ENCODE assay signal across 8 cellular contexts in genomic region chr6:31580807-31581437, GRCh38. TPM values are rescaled to one million over a fixed set of nuclear protein-coding genes. Genes with fewer than 3 reads are reported as not detected.
DNase-seq lines count a peak whose midpoint lies in the region; ATAC-seq and TF ChIP-seq lines count a peak whose summit lies in the region.

No MANE protein-coding gene starts in this region.

- H3K4ac ChIP-seq in mesendoderm (ENCODE audit: low read depth, low read length), result peak overlapping the region; percentile 46

- H3K79me1 ChIP-seq in mesendoderm (ENCODE audit: low read length), result no peaks in the 10 kb centered on the region

- H3K9me3 ChIP-seq in AG04450 (ENCODE audit: control insufficient read depth, insufficient read depth, low read length), result no peaks in the 10 kb centered on the region; the same call in 1 of the 2 replicates
- no peaks in the 10 kb centered on the region for H3K9me3 ChIP-seq in effector memory CD4-positive, alpha-beta T cell (ENCODE audit: control insufficient read depth, low read length)

- peaks cover 70% of the 10 kb centered on the region for H3K4me1 ChIP-seq in effector memory CD4-positive, alpha-beta T cell (ENCODE audit: control insufficient read depth, insufficient read depth, low read length, poor library complexity, severe bottlenecking)
- peaks cover 5% of the 10 kb centered on the region for H3K4me1 ChIP-seq in mesendoderm (ENCODE audit: control insufficient read depth, low read depth, low read length)

- peaks cover 47% of the 10 kb centered on the region for H3K4me1 Mint-ChIP-seq in activated CD8-positive, alpha-beta T cell treated with anti-CD3 and anti-CD28 coated beads for 36 hours (ENCODE audit: low read depth)

- peak overlapping the region; percentile 62 for H2BK5ac ChIP-seq in mesendoderm (ENCODE audit: low read length)

- H3K4me3 Mint-ChIP-seq in activated CD8-positive, alpha-beta T cell treated with anti-CD3 and anti-CD28 coated beads for 36 hours, result peak overlapping the region; percentile 96

- H3K4me2 ChIP-seq in mesendoderm (ENCODE audit: low read length), result peak overlapping the region; percentile 94

- peak; percentile 42 for TF ChIP-seq POLR2A in GM18526 (IDR thresholded peaks at IDR 0.05; ENCODE audit: extremely low read depth, insufficient read length)

- peak overlapping the region; percentile 91 for H3K18ac ChIP-seq in mesendoderm (ENCODE audit: low read length)

- POLR2A ChIA-PET in AG04450 (lab: Yijun Ruan, JAX), result interaction anchor here (0.5 to 0.7 kb wide), 3 partner anchors 38 to 555 kb away, joined by 3 to 5 read pairs (median 3); partner anchors contain the start of gene ATF6B
- POLR2A ChIA-PET in activated CD8-positive, alpha-beta T cell treated with anti-CD3 and anti-CD28 coated beads for 36 hours (lab: Charles Lee), result interaction anchor here (0.7 to 35.7 kb wide), 13 partner anchors 3 to 811 kb away, joined by 3 to 1181 read pairs (median 4); partner anchors contain the start of genes ATP6V1G2, DDX39B, LST1 and LTA

- H2BK15ac ChIP-seq in mesendoderm (replicated peaks; ENCODE audit: low read depth), result no peak overlapping the region

- H3K27me3 Mint-ChIP-seq in activated CD8-positive, alpha-beta T cell treated with anti-CD3 and anti-CD28 coated beads for 36 hours, result no peaks in the 10 kb centered on the region

- H3K23ac ChIP-seq in mesendoderm (ENCODE audit: low read length), result peak overlapping the region; percentile 45

- no peaks in the 10 kb centered on the region for H3K9me3 Mint-ChIP-seq in activated CD8-positive, alpha-beta T cell treated with anti-CD3 and anti-CD28 coated beads for 36 hours

- WGBS in mesendoderm (ENCODE audit: extremely low coverage, insufficient coverage, low lambda C conversion rate), result no CpG with 5 or more reads among the region's 63 CpGs

- peaks cover 9% of the 10 kb centered on the region for H3K36me3 ChIP-seq in effector memory CD4-positive, alpha-beta T cell (ENCODE audit: control insufficient read depth, insufficient read depth, low read length)
- no peaks in the 10 kb centered on the region for H3K36me3 ChIP-seq in mesendoderm (ENCODE audit: control insufficient read depth, insufficient read depth, low read length)

- peak; percentile 87 for TF ChIP-seq CTCF in AG04450 (IDR thresholded peaks at IDR 0.05; ENCODE audit: low read depth, low read length)
- TF ChIP-seq CTCF in activated CD8-positive, alpha-beta T cell treated with anti-CD3 and anti-CD28 coated beads for 36 hours (IDR thresholded peaks at IDR 0.05), result peak; percentile 97

- no peak overlapping the region for H2BK120ac ChIP-seq in mesendoderm (ENCODE audit: low read depth, low read length)

- no peak overlapping the region for H2AK5ac ChIP-seq in mesendoderm (ENCODE audit: low read length)

- ATAC-seq in HG03378 (IDR thresholded peaks at IDR 0.05; ENCODE audit: unreplicated experiment), result peak; percentile 43
- peak; percentile 55 for ATAC-seq in activated CD8-positive, alpha-beta T cell treated with anti-CD3 and anti-CD28 coated beads for 36 hours

- no peaks in the 10 kb centered on the region for H3K79me2 ChIP-seq in mesendoderm (ENCODE audit: control insufficient read depth, insufficient read depth, low read length)

- H3K4me3 ChIP-seq in AG04450 (ENCODE audit: low read depth, low read length) (peak overlapping the region; percentile 86), mesendoderm (ENCODE audit: low read length) (peak overlapping the region; percentile 89)
- peak overlapping the region; percentile 91 for H3K4me3 ChIP-seq in effector memory CD4-positive, alpha-beta T cell (ENCODE audit: insufficient read depth, low read depth, low read length, poor library complexity, severe bottlenecking)

- peak; percentile 42 for DNase-seq in AG04450 (ENCODE audit: low read depth, low spot score)
- DNase-seq in NCI-H748 (lab: John Stamatoyannopoulos, UW; ENCODE audit: unreplicated experiment), result peak; percentile 89
- DNase-seq in activated CD8-positive, alpha-beta T cell treated with anti-CD3 and anti-CD28 coated beads for 36 hours, result peak; percentile 92
- peak; percentile 74 to 83 (median 75) for DNase-seq in effector memory CD4-positive, alpha-beta T cell
- DNase-seq in mesendoderm, result peak; percentile 91
- peak; percentile 80 for DNase-seq in stimulated activated CD8-positive, alpha-beta memory T cell treated with anti-CD3 and anti-CD28 coated beads, Interleukin-12 subunit alpha, Interleukin-12 subunit beta, amount 100 ng/mL, for 4 hours (ENCODE audit: low read depth)

- H4K5ac ChIP-seq in mesendoderm (ENCODE audit: low read length), result no peak overlapping the region

- H3K56ac ChIP-seq in mesendoderm (ENCODE audit: low read length), result peak overlapping the region; percentile 93

- peak overlapping the region; percentile 93 for H3K9ac ChIP-seq in mesendoderm (ENCODE audit: low read length)

- intact Hi-C loops in activated CD8-positive, alpha-beta T cell treated with anti-CD3 and anti-CD28 coated beads for 36 hours (cut with micrococcal nuclease), result loop anchor here (1.0 to 5.0 kb wide), 2 partner anchors 16 to 34 kb away; partner anchors contain the start of genes ATP6V1G2 and NFKBIL1

- H3K27ac ChIP-seq in AG04450 (ENCODE audit: low read depth, low read length) (peak overlapping the region; percentile 57), mesendoderm (ENCODE audit: low read depth, low read length) (peak overlapping the region; percentile 5)
- H3K27ac ChIP-seq in effector memory CD4-positive, alpha-beta T cell (ENCODE audit: insufficient read depth, low read length, poor library complexity, severe bottlenecking), result peak overlapping the region; percentile 95

- H3K27ac Mint-ChIP-seq in activated CD8-positive, alpha-beta T cell treated with anti-CD3 and anti-CD28 coated beads for 36 hours, result peak overlapping the region; percentile 98

- no peak overlapping the region for H4K8ac ChIP-seq in mesendoderm (ENCODE audit: low read depth, low read length)

- CTCF ChIA-PET in AG04450 (lab: Charles Lee), result interaction anchor here (0.9 to 9.5 kb wide), 17 partner anchors 9 to 40 kb away, joined by 3 to 132 read pairs (median 5); partner anchors contain the start of genes ATP6V1G2, DDX39B, NCR3 and NFKBIL1
- CTCF ChIA-PET in activated CD8-positive, alpha-beta T cell treated with anti-CD3 and anti-CD28 coated beads for 36 hours (lab: Charles Lee), result interaction anchor here (1.0 to 56.2 kb wide), 9 partner anchors 11 to 249 kb away, joined by 3 to 2542 read pairs (median 4); partner anchors contain the start of genes AIF1, APOM, ATP6V1G2 and DDX39B

- peaks cover 61% of the 10 kb centered on the region for H3K36me3 Mint-ChIP-seq in activated CD8-positive, alpha-beta T cell treated with anti-CD3 and anti-CD28 coated beads for 36 hours (ENCODE audit: low read depth)

- H3K27me3 ChIP-seq in AG04450 (ENCODE audit: control insufficient read depth, insufficient read depth, low read length) (peaks cover 5% of the 10 kb centered on the region), mesendoderm (ENCODE audit: insufficient read depth, low read length, poor library complexity) (no peaks in the 10 kb centered on the region)
- no peaks in the 10 kb centered on the region for H3K27me3 ChIP-seq in effector memory CD4-positive, alpha-beta T cell (replicated peaks; ENCODE audit: control insufficient read depth, insufficient read depth, low read length, poor library complexity, severe bottlenecking)

RNA-seq across cellular contexts. Expression of gene LTB, which starts 1.3 kb away (rescaled TPM):
- not detected in 2 replicates for polyA plus RNA-seq in AG04450 (2011; rRNA removed)
- polyA minus RNA-seq in AG04450 (2011; rRNA and poly(A)+ RNA removed), result not detected in 2 replicates
- 100 to 1,000 TPM; 368 to 375 TPM for total RNA-seq in activated CD8-positive, alpha-beta T cell treated with anti-CD3 and anti-CD28 coated beads for 36 hours
- 0.18 TPM for polyA plus RNA-seq in mesendoderm (2013, experiment 1 of 2)
- not detected for polyA plus RNA-seq in mesendoderm (2013, experiment 2 of 2)

RNA-seq across cellular contexts. Expression of gene LST1, which starts 5.2 kb away (rescaled TPM):
- not detected in 2 replicates for polyA plus RNA-seq in AG04450 (2011; rRNA removed)
- not detected in 2 replicates for polyA minus RNA-seq in AG04450 (2011; rRNA and poly(A)+ RNA removed)
- 10 to 100 TPM; 40.4 to 43.6 TPM for total RNA-seq in activated CD8-positive, alpha-beta T cell treated with anti-CD3 and anti-CD28 coated beads for 36 hours
- polyA plus RNA-seq in mesendoderm (2013, experiment 1 of 2), result 0.04 TPM
- not detected for polyA plus RNA-seq in mesendoderm (2013, experiment 2 of 2)

RNA-seq across cellular contexts. Expression of gene TNF, which starts 5.6 kb away (rescaled TPM):
- polyA plus RNA-seq in AG04450 (2011; rRNA removed), result not detected in 2 replicates
- polyA minus RNA-seq in AG04450 (2011; rRNA and poly(A)+ RNA removed), result not detected in 2 replicates
- total RNA-seq in activated CD8-positive, alpha-beta T cell treated with anti-CD3 and anti-CD28 coated beads for 36 hours, result 10 to 100 TPM; 89.2 to 92.5 TPM
- 0.04 TPM for polyA plus RNA-seq in mesendoderm (2013, experiment 1 of 2)
- 0.03 TPM for polyA plus RNA-seq in mesendoderm (2013, experiment 2 of 2)

RNA-seq across cellular contexts. Expression of gene LTA, which starts 8.8 kb away (rescaled TPM):
- not detected in 2 replicates for polyA plus RNA-seq in AG04450 (2011; rRNA removed)
- not detected in 2 replicates for polyA minus RNA-seq in AG04450 (2011; rRNA and poly(A)+ RNA removed)
- total RNA-seq in activated CD8-positive, alpha-beta T cell treated with anti-CD3 and anti-CD28 coated beads for 36 hours, result 100 to 1,000 TPM; 713 to 724 TPM
- polyA plus RNA-seq in mesendoderm (2013, experiment 1 of 2), result 0.03 TPM
- polyA plus RNA-seq in mesendoderm (2013, experiment 2 of 2), result not detected

RNA-seq across cellular contexts. Expression of gene NCR3, which starts 11.9 kb away (rescaled TPM):
- polyA plus RNA-seq in AG04450 (2011; rRNA removed), result not detected in 2 replicates
- not detected in 2 replicates for polyA minus RNA-seq in AG04450 (2011; rRNA and poly(A)+ RNA removed)
- 10 to 100 TPM; 60.1 to 60.3 TPM for total RNA-seq in activated CD8-positive, alpha-beta T cell treated with anti-CD3 and anti-CD28 coated beads for 36 hours
- polyA plus RNA-seq in mesendoderm (2013, experiment 1 of 2), result not detected
- 0.06 TPM for polyA plus RNA-seq in mesendoderm (2013, experiment 2 of 2)

Comparison
In these comparisons a context has a peak if more than half of its experiments do, and no peak if none do; other contexts are left out.
1. Peak in every context shown above with its lines: DNase-seq, ATAC-seq, H3K4me3 ChIP-seq and H3K27ac ChIP-seq.
2. DNase-seq: peak in every context shown above with its lines; median percentile 92 in activated CD8-positive, alpha-beta T cell treated with anti-CD3 and anti-CD28 coated beads for 36 hours; 91 in mesendoderm; 89 in NCI-H748; 80 in stimulated activated CD8-positive, alpha-beta memory T cell treated with anti-CD3 and anti-CD28 coated beads, Interleukin-12 subunit alpha, Interleukin-12 subunit beta, amount 100 ng/mL, for 4 hours; 75 in effector memory CD4-positive, alpha-beta T cell; 42 in AG04450.
3. H3K27ac ChIP-seq: peak in every context shown above with its lines; median percentile 95 in effector memory CD4-positive, alpha-beta T cell; 57 in AG04450; 5 in mesendoderm.